14 cellular contexts compared by ENCODE assay signal in the genomic region with DNA sequence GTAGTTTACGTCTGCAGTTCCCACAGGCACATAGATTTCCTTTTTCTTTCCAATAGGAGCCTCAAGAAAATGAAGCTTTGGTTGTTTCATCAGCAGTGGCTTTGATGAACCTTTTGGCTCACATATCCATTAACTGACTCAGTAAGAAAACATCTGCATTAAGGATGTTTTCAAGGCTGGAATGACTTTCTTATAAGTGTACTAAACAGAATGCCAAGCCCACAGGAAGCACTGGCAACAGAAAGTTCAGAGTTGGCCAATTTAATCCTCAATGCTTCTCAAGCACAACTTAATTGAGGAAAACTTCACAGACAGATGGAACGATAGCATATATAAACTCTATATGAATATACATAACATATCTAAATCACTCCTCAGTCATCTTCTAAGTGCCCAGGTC.
DNase-seq lines count a peak whose midpoint lies in the region; ATAC-seq and TF ChIP-seq lines count a peak whose summit lies in the region.
"Had no signal": no experiment of that assay in that cellular context is flagged by ENCODE, and none has a peak within 500 bp of the region (broad histone marks: within the 10 kb centered on the region; RNA-seq: fewer than 3 reads in every experiment).

No MANE protein-coding gene starts in this region.

- no peak for TF ChIP-seq CTCF in AG09319 (IDR thresholded peaks at IDR 0.05; ENCODE audit: low read depth, low read length)

- no peak for ATAC-seq in GM19463 (IDR thresholded peaks at IDR 0.05; ENCODE audit: unreplicated experiment)
- ATAC-seq: body of pancreas, T-cell had no signal

- DNase-seq in AG09319 (ENCODE audit: extremely low read depth, low read depth) (peak; percentile 74), LHCN-M2 (ENCODE audit: low read depth) (peak; percentile 86), dedifferentiated amniotic fluid mesenchymal stem cell (ENCODE audit: extremely low spot score) (peak; percentile 63), myocyte (ENCODE audit: low read depth) (peak; percentile 40), islet precursor cell (no peak), MV-4-11 (lab: John Stamatoyannopoulos, UW) (no peak), DMS153 treated with DMSO at 0.1 percent for 48 hours (lab: John Stamatoyannopoulos, UW; ENCODE audit: unreplicated experiment) (no peak)
- DNase-seq: activated CD4-positive, alpha-beta T cell treated with anti-CD3 and anti-CD28 coated beads, Interleukin-2, amount 10 ng/mL, durations not matched to agents 7 days and 5 days; body of pancreas; H9; OCI-M1; stimulated activated CD4-positive, alpha-beta T cell treated with anti-CD3 and anti-CD28 coated beads, Interleukin-2, amount 100 ng/mL, for 24 hours; T-cell had no signal

Comparison
In these comparisons a context has a peak if more than half of its experiments do, and no peak if none do; other contexts are left out.
1. DNase-seq: peak in AG09319 (single experiment), LHCN-M2 (single experiment), dedifferentiated amniotic fluid mesenchymal stem cell (single experiment) and myocyte (single experiment); none in islet precursor cell (single experiment), MV-4-11 (single experiment) and DMS153 treated with DMSO at 0.1 percent for 48 hours (single experiment).